ENCODE assay signal across 15 cellular contexts in the genomic region with DNA sequence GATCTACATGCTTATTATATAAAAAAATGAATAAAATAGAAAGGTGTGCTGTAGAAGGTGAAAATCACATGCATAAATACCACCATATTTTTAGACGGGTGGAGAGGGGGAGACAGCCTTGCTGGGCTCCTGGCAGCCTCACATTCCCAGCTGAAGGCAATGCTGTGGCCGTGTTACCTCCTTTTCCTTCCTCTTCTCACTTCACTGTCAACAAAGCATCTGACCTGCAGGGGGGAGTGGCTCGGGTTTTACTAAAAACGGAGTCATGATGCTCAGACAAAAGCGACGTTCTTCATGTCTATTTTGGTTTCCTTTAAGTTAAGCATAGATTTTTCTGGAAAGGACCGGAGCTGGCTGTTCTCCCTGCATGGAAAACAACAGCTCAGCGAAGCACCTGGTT. TPM values are rescaled to one million over a fixed set of nuclear protein-coding genes. Genes with fewer than 3 reads are reported as not detected.
DNase-seq lines count a peak whose midpoint lies in the region; ATAC-seq, FAIRE-seq and TF ChIP-seq lines count a peak whose summit lies in the region.
"Had no signal": no experiment of that assay in that cellular context is flagged by ENCODE, and none has a peak within 500 bp of the region (broad histone marks: within the 10 kb centered on the region; RNA-seq: fewer than 3 reads in every experiment).

No MANE protein-coding gene starts in this region.

- H3K27ac ChIP-seq in spleen, result no peak overlapping the region
- H3K27ac ChIP-seq: gastrocnemius medialis, ovary had no signal

- H3K9me3 ChIP-seq in spleen, result no peaks in the 10 kb centered on the region
- H3K9me3 ChIP-seq: gastrocnemius medialis, ovary had no signal

- CTCF ChIA-PET in activated CD8-positive, alpha-beta T cell treated with anti-CD3 and anti-CD28 coated beads, Interleukin-2, amount 10 ng/mL, durations not matched to agents 7 days and 5 days (lab: Charles Lee), result interaction anchor here (1.2 to 1.7 kb wide), 2 partner anchors 24 to 37 kb away, joined by 3 read pairs; no protein-coding TSS in a partner anchor

- H3K27me3 Mint-ChIP-seq in activated naive CD4-positive, alpha-beta T cell treated with anti-CD3 and anti-CD28 coated beads, Interleukin-2, amount 50 U/mL, for 24 hours, result peaks cover 3% of the 10 kb centered on the region
- peaks cover 7% of the 10 kb centered on the region for H3K27me3 Mint-ChIP-seq in activated CD8-positive, alpha-beta T cell treated with anti-CD3 and anti-CD28 coated beads, Interleukin-2, amount 10 ng/mL, durations not matched to agents 7 days and 5 days (ENCODE audit: low read depth)

- no peak for DNase-seq in activated naive CD4-positive, alpha-beta T cell treated with anti-CD3 and anti-CD28 coated beads, Interleukin-2, amount 50 U/mL, for 16 hours
- peak; percentile 40 for DNase-seq in MV-4-11 (lab: John Stamatoyannopoulos, UW)
- DNase-seq in activated CD8-positive, alpha-beta T cell treated with anti-CD3 and anti-CD28 coated beads, Interleukin-2, amount 10 ng/mL, durations not matched to agents 7 days and 5 days, result peak; percentile 36
- DNase-seq in spleen, result peak; percentile 35
- DNase-seq in H54 (ENCODE audit: insufficient read length, low spot score), result no peak
- DNase-seq: activated T-cell treated with anti-CD3 and anti-CD28 coated beads, Interleukin-2, amount 50 U/mL, for 4 hours; gastrocnemius medialis; ovary; stimulated activated CD4-positive, alpha-beta T cell treated with anti-CD3 and anti-CD28 coated beads, Interleukin-2, amount 100 ng/mL, for 48 hours; T-helper 17 cell had no signal

- intact Hi-C loops in spleen (cut with DNase I; ENCODE audit: low total_unique reads), result no loop called here

- peaks cover 10% of the 10 kb centered on the region for H3K4me1 Mint-ChIP-seq in activated naive CD4-positive, alpha-beta T cell treated with anti-CD3 and anti-CD28 coated beads, Interleukin-2, amount 50 U/mL, for 24 hours
- peaks cover 7% of the 10 kb centered on the region for H3K4me1 Mint-ChIP-seq in activated CD8-positive, alpha-beta T cell treated with anti-CD3 and anti-CD28 coated beads, Interleukin-2, amount 10 ng/mL, durations not matched to agents 7 days and 5 days (ENCODE audit: low read depth)
- H3K4me1 Mint-ChIP-seq: central memory CD8-positive, alpha-beta T cell; T-helper 17 cell had no signal

- no peak for ATAC-seq in activated CD8-positive, alpha-beta T cell treated with anti-CD3 and anti-CD28 coated beads, Interleukin-2, amount 10 ng/mL, durations not matched to agents 7 days and 5 days
- ATAC-seq in GM18520 (IDR thresholded peaks at IDR 0.05; ENCODE audit: unreplicated experiment), result no peak
- no peak for ATAC-seq in activated CD4-positive, CD25-positive, alpha-beta regulatory T cell treated with anti-CD3 and anti-CD28 coated beads, Interleukin-2, amount 50 U/mL, for 24 hours
- ATAC-seq: activated T-cell treated with anti-CD3 and anti-CD28 coated beads, Interleukin-2, amount 50 U/mL, for 4 hours; gastrocnemius medialis; left lobe of liver; T-helper 17 cell had no signal

- H3K36me3 Mint-ChIP-seq in activated naive CD4-positive, alpha-beta T cell treated with anti-CD3 and anti-CD28 coated beads, Interleukin-2, amount 50 U/mL, for 24 hours, result no peaks in the 10 kb centered on the region
- no peaks in the 10 kb centered on the region for H3K36me3 Mint-ChIP-seq in activated CD8-positive, alpha-beta T cell treated with anti-CD3 and anti-CD28 coated beads, Interleukin-2, amount 10 ng/mL, durations not matched to agents 7 days and 5 days (ENCODE audit: low read depth)

- no peak overlapping the region for H3K4me3 ChIP-seq in spleen
- H3K4me3 ChIP-seq: gastrocnemius medialis, ovary had no signal

- WGBS in spleen, 5 donors, result 4 to 7% (median 5%) methylated on average over 8 of the region's 8 CpGs

- TF ChIP-seq POLR2A in spleen (IDR thresholded peaks at IDR 0.05), result no peak
- TF ChIP-seq POLR2A in H54 (IDR thresholded peaks at IDR 0.05; ENCODE audit: low read depth, low read length), result no peak

- H3K27me3 ChIP-seq in spleen (replicated peaks in 1 of 7), result peaks cover 0 to 32% (median 0%) of the 10 kb centered on the region in 7 donors
- H3K27me3 ChIP-seq: gastrocnemius medialis, ovary had no signal

- no peak for TF ChIP-seq CTCF in spleen (IDR thresholded peaks at IDR 0.05 in 8 of 11, conservative IDR thresholded peaks at IDR 0.05 in 3 of 11)

- no peak for FAIRE-seq in H54 (lab: Jason Lieb, UNC)

- no peaks in the 10 kb centered on the region for H3K9me3 Mint-ChIP-seq in activated naive CD4-positive, alpha-beta T cell treated with anti-CD3 and anti-CD28 coated beads, Interleukin-2, amount 50 U/mL, for 24 hours
- no peaks in the 10 kb centered on the region for H3K9me3 Mint-ChIP-seq in activated CD8-positive, alpha-beta T cell treated with anti-CD3 and anti-CD28 coated beads, Interleukin-2, amount 10 ng/mL, durations not matched to agents 7 days and 5 days (ENCODE audit: insufficient read depth)
- H3K9me3 Mint-ChIP-seq: activated T-cell treated with anti-CD3 and anti-CD28 coated beads, Interleukin-2, amount 50 U/mL, for 4 hours; central memory CD8-positive, alpha-beta T cell had no signal

- peak overlapping the region; percentile 42 for H3K4me3 Mint-ChIP-seq in activated naive CD4-positive, alpha-beta T cell treated with anti-CD3 and anti-CD28 coated beads, Interleukin-2, amount 50 U/mL, for 24 hours
- no peak overlapping the region for H3K4me3 Mint-ChIP-seq in activated CD8-positive, alpha-beta T cell treated with anti-CD3 and anti-CD28 coated beads, Interleukin-2, amount 10 ng/mL, durations not matched to agents 7 days and 5 days
- H3K4me3 Mint-ChIP-seq: activated T-cell treated with anti-CD3 and anti-CD28 coated beads, Interleukin-2, amount 50 U/mL, for 4 hours; central memory CD8-positive, alpha-beta T cell; T-helper 17 cell had no signal

- H3K4me1 ChIP-seq in spleen, result peaks cover 0 to 13% (median 10%) of the 10 kb centered on the region in 6 donors
- H3K4me1 ChIP-seq: gastrocnemius medialis had no signal

- no peaks in the 10 kb centered on the region for H3K36me3 ChIP-seq in spleen
- H3K36me3 ChIP-seq: gastrocnemius medialis, ovary had no signal

- POLR2A ChIA-PET in activated CD8-positive, alpha-beta T cell treated with anti-CD3 and anti-CD28 coated beads, Interleukin-2, amount 10 ng/mL, durations not matched to agents 7 days and 5 days (lab: Charles Lee), result no interaction called here

- no peak overlapping the region for H3K27ac Mint-ChIP-seq in activated naive CD4-positive, alpha-beta T cell treated with anti-CD3 and anti-CD28 coated beads, Interleukin-2, amount 50 U/mL, for 24 hours
- H3K27ac Mint-ChIP-seq in activated CD8-positive, alpha-beta T cell treated with anti-CD3 and anti-CD28 coated beads, Interleukin-2, amount 10 ng/mL, durations not matched to agents 7 days and 5 days, result no peak overlapping the region
- H3K27ac Mint-ChIP-seq: T-helper 17 cell had no signal

RNA-seq across cellular contexts. Expression of a gene that starts 5.6 kb away (rescaled TPM):
- 10 to 100 TPM; 53.1 to 54.0 TPM for total RNA-seq in activated CD8-positive, alpha-beta T cell treated with anti-CD3 and anti-CD28 coated beads, Interleukin-2, amount 10 ng/mL, durations not matched to agents 7 days and 5 days
- 10 to 100 TPM; 36.0 to 61.2 (median 44.2) TPM for total RNA-seq in spleen
- 10 to 100 TPM in 1 of 3 donors, 1 to 10 TPM in 2; 3.1 to 13.6 (median 4.1) TPM for polyA plus RNA-seq in spleen

Comparison
In these comparisons a context has a peak if more than half of its experiments do, and no peak if none do; other contexts are left out.
1. DNase-seq: peak in MV-4-11 (single experiment), activated CD8-positive, alpha-beta T cell treated with anti-CD3 and anti-CD28 coated beads, Interleukin-2, amount 10 ng/mL, durations not matched to agents 7 days and 5 days (single experiment) and spleen (single experiment); none in activated naive CD4-positive, alpha-beta T cell treated with anti-CD3 and anti-CD28 coated beads, Interleukin-2, amount 50 U/mL, for 16 hours (single experiment) and H54 (single experiment).